Comparison of ENCODE assay signal across 21 cellular contexts in the genomic region with DNA sequence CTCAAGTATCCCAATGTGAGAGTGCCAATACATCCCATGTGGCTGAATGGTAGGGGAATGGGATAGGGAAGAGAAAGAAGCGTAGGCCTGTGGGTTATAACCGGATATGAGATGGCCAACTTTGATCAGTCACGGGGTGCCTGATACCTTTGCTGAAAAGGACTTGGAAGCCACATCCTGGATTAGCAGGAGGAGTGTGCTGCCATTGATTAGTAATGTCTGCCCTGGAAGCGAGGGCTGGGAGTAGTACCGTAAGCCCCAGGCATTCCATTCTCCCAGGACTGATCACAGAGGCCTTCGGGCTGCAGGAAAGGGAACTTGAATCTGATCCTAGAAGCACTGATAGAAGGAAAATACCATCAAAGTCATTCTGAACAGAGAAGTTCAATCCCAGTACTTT.
"Had no signal": no experiment of that assay in that cellular context is flagged by ENCODE, and none has a peak within 500 bp of the region (broad histone marks: within the 10 kb centered on the region; RNA-seq: fewer than 3 reads in every experiment).

No MANE protein-coding gene starts in this region.

- ATAC-seq: activated CD4-positive, alpha-beta T cell treated with anti-CD3 and anti-CD28 coated beads for 36 hours; activated T-cell treated with anti-CD3 and anti-CD28 coated beads, Interleukin-2, amount 50 U/mL, for 4 hours; left colon; mucosa of descending colon; pancreas; psoas muscle had no signal

- DNase-seq: activated CD4-positive, alpha-beta T cell treated with anti-CD3 and anti-CD28 coated beads for 36 hours; activated CD4-positive, alpha-beta T cell treated with anti-CD3 and anti-CD28 coated beads, Interleukin-2, amount 50 U/mL, for 48 hours; activated CD8-positive, alpha-beta memory T cell treated with anti-CD3 and anti-CD28 coated beads, Interleukin-2, amount 50 U/mL, for 48 hours; activated naive CD4-positive, alpha-beta T cell treated with Interleukin-2 at 50 U/mL for 16 hours; activated naive CD8-positive, alpha-beta T cell treated with anti-CD3 and anti-CD28 coated beads for 36 hours; activated T-cell treated with anti-CD3 and anti-CD28 coated beads, Interleukin-2, amount 50 U/mL, for 4 hours; amniotic stem cell; cerebellar nuclear complex; cortex of kidney; foreskin fibroblast; left colon; mucosa of descending colon; nephron progenitor cell; psoas muscle; spleen; stimulated activated CD4-positive, alpha-beta T cell treated with anti-CD3 and anti-CD28 coated beads, Interleukin-4, amount 100 ng/mL, for 1 hour; stimulated activated naive CD4-positive, alpha-beta T cell; T-helper 1 cell; T-helper 9 cell; testis had no signal
